Comparison of ENCODE assay signal across 1 cellular context in the genomic region with DNA sequence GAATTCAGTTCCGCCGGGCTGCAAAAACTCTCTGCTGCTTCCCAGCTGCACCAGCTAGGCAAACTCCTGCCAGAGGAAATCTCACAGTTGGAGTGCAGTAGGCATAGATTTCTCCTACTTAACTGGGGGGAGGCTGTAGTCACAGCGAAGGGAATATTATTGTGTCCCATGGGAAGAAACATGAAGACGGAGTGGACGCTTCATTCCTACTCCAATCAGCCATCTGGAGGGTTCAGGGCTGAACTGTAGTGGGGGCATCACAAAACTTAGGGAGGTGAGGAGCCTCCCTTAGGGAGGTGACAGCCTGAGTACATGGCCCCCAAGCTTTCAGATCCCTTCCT.
TF ChIP-seq lines count a peak whose summit lies in the region.

No MANE protein-coding gene starts in this region.

TF ChIP-seq in IMR-90, 13 proteins besides CTCF, POLR2A, EP300 and RAD21:
- TF ChIP-seq MXI1 (IDR thresholded peaks at IDR 0.05; ENCODE audit: borderline replicate concordance, low read depth, low read length), result no peak
